Comparison of ENCODE assay signal across 8 cellular contexts in the genomic region with DNA sequence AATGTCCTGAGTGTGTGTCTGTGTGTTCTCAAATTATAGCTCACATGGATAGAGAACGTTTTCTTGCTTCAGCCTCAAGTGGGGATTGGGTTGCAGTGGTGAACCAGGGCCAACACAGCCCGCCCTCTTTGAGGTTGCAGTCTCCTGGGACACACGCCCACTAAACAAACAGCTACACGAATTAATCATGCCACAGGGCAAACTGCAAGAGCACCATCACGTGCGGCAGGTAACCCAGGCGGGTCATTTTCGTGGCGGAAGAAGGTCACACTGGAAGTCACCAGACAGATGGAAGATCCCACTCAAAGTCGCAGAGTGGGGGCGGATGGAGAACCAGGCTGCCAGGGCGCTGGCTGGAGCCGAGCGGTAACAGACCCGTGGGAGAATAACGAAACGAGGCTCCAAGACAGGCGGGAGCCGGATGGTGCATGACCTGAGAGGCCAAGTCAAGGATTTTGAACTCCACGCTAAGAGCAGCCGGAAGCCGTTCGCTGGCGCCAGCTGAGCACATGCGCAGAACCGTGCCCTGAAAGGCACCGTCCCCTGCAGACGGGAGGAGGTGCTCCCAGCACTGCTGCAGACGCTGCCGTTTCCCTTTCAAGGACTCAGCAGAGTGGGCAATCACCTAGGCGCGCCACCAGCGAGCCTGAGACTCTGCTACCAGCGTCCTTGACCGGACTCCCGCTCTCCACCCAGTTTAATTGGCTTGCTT. TPM values are rescaled to one million over a fixed set of nuclear protein-coding genes. Genes with fewer than 3 reads are reported as not detected.
DNase-seq lines count a peak whose midpoint lies in the region; ATAC-seq, FAIRE-seq and TF ChIP-seq lines count a peak whose summit lies in the region.

No MANE protein-coding gene starts in this region.

- no peaks in the 10 kb centered on the region for H3K36me3 ChIP-seq in BE2C

- no peaks in the 10 kb centered on the region for H3K9me3 Mint-ChIP-seq in T-helper 2 cell treated with Interferon-gamma antibody and Interleukin-4, amounts not matched to agents 5 μg/mL and 100 μg/mL, for 36 hours
- no peaks in the 10 kb centered on the region for H3K9me3 Mint-ChIP-seq in endothelial cell (ENCODE audit: unreplicated experiment)

- H3K27me3 ChIP-seq in BE2C, result 0 out of 2 replicates have a peak, but pooled peaks cover 5% of the 10 kb centered on the region

- H3K4me3 Mint-ChIP-seq in T-helper 2 cell treated with Interferon-gamma antibody and Interleukin-4, amounts not matched to agents 5 μg/mL and 100 μg/mL, for 36 hours, result peak overlapping the region; percentile 48
- no peak overlapping the region for H3K4me3 Mint-ChIP-seq in endothelial cell (ENCODE audit: unreplicated experiment)

- H3K27me3 Mint-ChIP-seq in T-helper 2 cell treated with Interferon-gamma antibody and Interleukin-4, amounts not matched to agents 5 μg/mL and 100 μg/mL, for 36 hours (ENCODE audit: low read depth), result peaks cover 51% of the 10 kb centered on the region
- peaks cover 2% of the 10 kb centered on the region for H3K27me3 Mint-ChIP-seq in endothelial cell (ENCODE audit: unreplicated experiment)

- peaks cover 10% of the 10 kb centered on the region for H3K4me1 Mint-ChIP-seq in T-helper 2 cell treated with Interferon-gamma antibody and Interleukin-4, amounts not matched to agents 5 μg/mL and 100 μg/mL, for 36 hours (ENCODE audit: low read depth)
- H3K4me1 Mint-ChIP-seq in endothelial cell (ENCODE audit: unreplicated experiment), result peaks cover 34% of the 10 kb centered on the region

- no peak for FAIRE-seq in GM19239 (lab: Jason Lieb, UNC)

- TF ChIP-seq POLR2A in NB4 (IDR thresholded peaks at IDR 0.05; ENCODE audit: extremely low read depth, insufficient read length), result peak; percentile 73

- H3K36me3 Mint-ChIP-seq in T-helper 2 cell treated with Interferon-gamma antibody and Interleukin-4, amounts not matched to agents 5 μg/mL and 100 μg/mL, for 36 hours (ENCODE audit: low read depth), result no peaks in the 10 kb centered on the region
- peaks cover 26% of the 10 kb centered on the region for H3K36me3 Mint-ChIP-seq in endothelial cell (ENCODE audit: low read depth, unreplicated experiment)

- ATAC-seq in GM18909 (IDR thresholded peaks at IDR 0.05; ENCODE audit: poor library complexity, unreplicated experiment), result peak; percentile 78

- no peaks in the 10 kb centered on the region for H3K9me3 ChIP-seq in BE2C

- no peak overlapping the region for H3K27ac Mint-ChIP-seq in T-helper 2 cell treated with Interferon-gamma antibody and Interleukin-4, amounts not matched to agents 5 μg/mL and 100 μg/mL, for 36 hours
- H3K27ac Mint-ChIP-seq in endothelial cell (ENCODE audit: unreplicated experiment), result no peak overlapping the region

- peak; percentile 69 for DNase-seq in BE2C
- DNase-seq in NB4 (ENCODE audit: low read depth), result peak; percentile 97
- no peak for DNase-seq in T-helper 2 cell treated with Interferon-gamma antibody and Interleukin-4, amounts not matched to agents 5 μg/mL and 100 μg/mL, for 36 hours (ENCODE audit: low spot score)
- DNase-seq in fibroblast of villous mesenchyme (ENCODE audit: low read depth), result peak; percentile 40
- DNase-seq in renal cortical epithelial cell (ENCODE audit: low read depth), result peak; percentile 35
- DNase-seq in endothelial cell (ENCODE audit: low spot score), result no peak
- no peak for DNase-seq in GM19239 (ENCODE audit: insufficient read length, low spot score)

- no peaks in the 10 kb centered on the region for H3K4me1 ChIP-seq in BE2C

- peak overlapping the region; percentile 72 for H3K4me3 ChIP-seq in BE2C (ENCODE audit: low read depth, low read length)
- H3K4me3 ChIP-seq in NB4 (ENCODE audit: low read depth, low read length), result peak overlapping the region; percentile 77
- peak overlapping the region; percentile 50 for H3K4me3 ChIP-seq in fibroblast of villous mesenchyme (ENCODE audit: low read depth, low read length)

- no peak for TF ChIP-seq CTCF in BE2C (IDR thresholded peaks at IDR 0.05; ENCODE audit: low read depth, low read length)
- peak; percentile 16 for TF ChIP-seq CTCF in NB4 (IDR thresholded peaks at IDR 0.05; ENCODE audit: low read depth, low read length)
- no peak for TF ChIP-seq CTCF in fibroblast of villous mesenchyme (IDR thresholded peaks at IDR 0.05; ENCODE audit: insufficient read depth, low read depth, low read length)
- no peak for TF ChIP-seq CTCF in endothelial cell (IDR thresholded peaks at IDR 0.05; ENCODE audit: unreplicated experiment)

RNA-seq across cellular contexts. Expression of a gene that starts 10.7 kb away (rescaled TPM):
- polyA plus RNA-seq in BE2C (2012; ENCODE audit: insufficient read depth, insufficient read length, low read depth), result 0.37 TPM
- 0.86 and 0.97 TPM in 2 replicates for total RNA-seq in fibroblast of villous mesenchyme
- 0.15 and 2.1 TPM in 2 replicates for total RNA-seq in renal cortical epithelial cell
- total RNA-seq in endothelial cell (ENCODE audit: unreplicated experiment), result 59.5 TPM

RNA-seq across cellular contexts. Expression of a gene that starts 26.4 kb away (rescaled TPM):
- polyA plus RNA-seq in BE2C (2012; ENCODE audit: insufficient read depth, insufficient read length, low read depth), result 32.9 TPM
- 12.6 and 17.3 TPM in 2 replicates for total RNA-seq in fibroblast of villous mesenchyme
- total RNA-seq in renal cortical epithelial cell, result 12.0 and 34.6 TPM in 2 replicates
- total RNA-seq in endothelial cell (ENCODE audit: unreplicated experiment), result 48.3 TPM

Comparison
In these comparisons a context has a peak if more than half of its experiments do, and no peak if none do; other contexts are left out.
1. DNase-seq: peak in BE2C (single experiment), NB4 (single experiment), fibroblast of villous mesenchyme (single experiment) and renal cortical epithelial cell (single experiment); none in T-helper 2 cell treated with Interferon-gamma antibody and Interleukin-4, amounts not matched to agents 5 μg/mL and 100 μg/mL, for 36 hours (single experiment), endothelial cell (single experiment) and GM19239 (single experiment).
2. RNA of a gene that starts 10.7 kb away (total RNA-seq): 59.5 TPM in endothelial cell (single experiment); 0.86 to 0.97 TPM in fibroblast of villous mesenchyme and 0.15 to 2.1 TPM in renal cortical epithelial cell; every median in the first group is over 10 times any median in the second.
3. Peak in every context shown above with its lines, with median percentiles within 50 percentile points of each other: H3K4me3 ChIP-seq.